In the genomic region with DNA sequence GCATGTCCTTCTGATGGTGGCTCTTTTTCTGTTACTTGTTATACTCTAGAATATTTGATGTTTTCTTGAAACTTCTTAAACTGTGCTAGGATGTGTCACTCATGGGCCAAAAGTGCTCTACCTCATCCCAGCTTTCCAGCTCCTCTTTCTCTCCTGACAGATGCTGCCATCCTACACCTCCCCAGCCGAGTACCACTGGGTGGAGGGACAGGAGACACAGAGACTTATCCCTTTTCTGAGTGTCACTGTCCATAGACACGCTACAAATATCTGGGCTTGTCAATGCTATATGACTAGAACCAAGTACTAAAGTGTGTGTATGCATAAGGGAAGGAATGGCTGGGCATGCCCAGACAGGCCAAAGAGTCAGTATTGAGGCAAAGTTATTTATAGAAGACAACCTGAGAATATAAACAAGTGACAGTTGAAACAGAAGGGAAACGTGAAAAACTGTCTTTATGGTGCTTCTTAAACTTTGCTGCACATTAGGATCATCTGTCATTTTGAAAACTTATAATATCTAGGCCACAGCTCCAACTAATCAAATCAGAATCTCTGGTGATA, we compare ENCODE assay signal across 15 cellular contexts.
DNase-seq lines count a peak whose midpoint lies in the region; ATAC-seq and TF ChIP-seq lines count a peak whose summit lies in the region.
"Had no signal": no experiment of that assay in that cellular context is flagged by ENCODE, and none has a peak within 500 bp of the region (broad histone marks: within the 10 kb centered on the region; RNA-seq: fewer than 3 reads in every experiment).

No MANE protein-coding gene starts in this region.

- H3K14ac ChIP-seq in mesenchymal stem cell (ENCODE audit: low read length in 2 of 2): no peak overlapping the region

- H3K23ac ChIP-seq in mesenchymal stem cell (ENCODE audit: low read length in 2 of 2): no peak overlapping the region

- H3K79me1 ChIP-seq in mesenchymal stem cell (replicated peaks; ENCODE audit: low read length, poor library complexity, severe bottlenecking): no peaks in the 10 kb centered on the region

- no peak overlapping the region for H3K27ac Mint-ChIP-seq in T-helper 17 cell
- H3K27ac Mint-ChIP-seq: CD4-positive, CD25-positive, alpha-beta regulatory T cell; natural killer cell treated with Interleukin-12 subunit alpha and Interleukin-12 subunit beta and Interleukin-15 and Interleukin-18, amount 100 ng/mL, for 72 hours had no signal

- H3K9ac ChIP-seq in mesenchymal stem cell (ENCODE audit: low read length): no peak overlapping the region

- peaks cover 25% of the 10 kb centered on the region for H3K27me3 Mint-ChIP-seq in T-helper 17 cell

- peaks cover 10% of the 10 kb centered on the region for H3K9me3 ChIP-seq in mesenchymal stem cell (ENCODE audit: control insufficient read depth, low read length)
- no peaks in the 10 kb centered on the region for H3K9me3 ChIP-seq in T-helper 17 cell (ENCODE audit: control insufficient read depth, low read length, poor library complexity, severe bottlenecking)

- no peak overlapping the region for H2BK5ac ChIP-seq in mesenchymal stem cell (ENCODE audit: low read depth, low read length, poor library complexity, severe bottlenecking)

- no peak overlapping the region for H4K91ac ChIP-seq in mesenchymal stem cell (ENCODE audit: low read length)

- H3K27me3 ChIP-seq in mesenchymal stem cell (ENCODE audit: control insufficient read depth in 1 of 2, insufficient read depth in 1 of 2, low read length in 2 of 2): no peaks in the 10 kb centered on the region

- DNase-seq in GM12864 (ENCODE audit: low read depth) (peak; percentile 22), NCI-H69 (lab: John Stamatoyannopoulos, UW) (peak; percentile 91), mesenchymal stem cell (peak; percentile 46), GM20000 (ENCODE audit: low spot score) (no peak), T-helper 17 cell (no peak), T-helper 1 cell (no peak)
- DNase-seq: activated CD4-positive, alpha-beta T cell treated with anti-CD3 and anti-CD28 coated beads for 4 hours; activated effector memory CD4-positive, alpha-beta T cell treated with Interleukin-2 at 50 U/mL for 16 hours; CD4-positive, CD25-positive, alpha-beta regulatory T cell; islet precursor cell; NCI-H2081 treated with DMSO at 0.1 percent for 48 hours had no signal

- H2AK5ac ChIP-seq in mesenchymal stem cell (ENCODE audit: low read length, severe bottlenecking): no peak overlapping the region

- H3K4me3 ChIP-seq in GM12864 (ENCODE audit: low read depth, low read length): no peak overlapping the region
- H3K4me3 ChIP-seq in mesenchymal stem cell (ENCODE audit: insufficient read depth in 1 of 2, low read depth in 1 of 2, low read length in 2 of 2): no peak overlapping the region

- H2BK15ac ChIP-seq in mesenchymal stem cell (ENCODE audit: low read depth, poor library complexity, severe bottlenecking): no peak overlapping the region

- ATAC-seq in GM21576 (IDR thresholded peaks at IDR 0.05; ENCODE audit: unreplicated experiment) (peak; percentile 62), GM18909 (IDR thresholded peaks at IDR 0.05; ENCODE audit: poor library complexity, unreplicated experiment) (no peak), T-helper 17 cell (no peak)
- ATAC-seq: natural killer cell treated with Interleukin-12 subunit alpha and Interleukin-12 subunit beta and Interleukin-15 and Interleukin-18, amount 100 ng/mL, for 72 hours had no signal

- H3K4me3 Mint-ChIP-seq in T-helper 17 cell: no peak overlapping the region
- H3K4me3 Mint-ChIP-seq: CD4-positive, CD25-positive, alpha-beta regulatory T cell; central memory CD8-positive, alpha-beta T cell; natural killer cell treated with Interleukin-12 subunit alpha and Interleukin-12 subunit beta and Interleukin-15 and Interleukin-18, amount 100 ng/mL, for 72 hours had no signal

- H4K8ac ChIP-seq in mesenchymal stem cell (ENCODE audit: low read length): peak overlapping the region; percentile 67

- no peaks in the 10 kb centered on the region for H3K4me1 Mint-ChIP-seq in T-helper 17 cell
- H3K4me1 Mint-ChIP-seq: CD4-positive, CD25-positive, alpha-beta regulatory T cell; central memory CD8-positive, alpha-beta T cell had no signal

- 67% methylated on average over 2 of the region's 3 CpGs for WGBS in mesenchymal stem cell

- H3K4me1 ChIP-seq in mesenchymal stem cell (ENCODE audit: control insufficient read depth, insufficient read depth, low read depth, low read length): peaks cover 3% of the 10 kb centered on the region

- H3K18ac ChIP-seq in mesenchymal stem cell (ENCODE audit: low read depth in 1 of 2, low read length in 2 of 2): peak overlapping the region; percentile 58 to 68

- H3K36me3 Mint-ChIP-seq in T-helper 17 cell (ENCODE audit: low read depth): no peaks in the 10 kb centered on the region
- H3K36me3 Mint-ChIP-seq: CD4-positive, CD25-positive, alpha-beta regulatory T cell; natural killer cell treated with Interleukin-12 subunit alpha and Interleukin-12 subunit beta and Interleukin-15 and Interleukin-18, amount 100 ng/mL, for 72 hours had no signal

- no peak overlapping the region for H3K4me2 ChIP-seq in mesenchymal stem cell (ENCODE audit: low read length, poor library complexity, severe bottlenecking)

- no peaks in the 10 kb centered on the region for H3K36me3 ChIP-seq in mesenchymal stem cell (ENCODE audit: control insufficient read depth in 1 of 2, insufficient read depth in 2 of 2, low read depth in 1 of 2, low read length in 2 of 2)

- no peak overlapping the region for H2AFZ ChIP-seq in mesenchymal stem cell (ENCODE audit: low read depth, low read length)

- peak overlapping the region in 1 of 2 experiments; percentile 60 for H3K4ac ChIP-seq in mesenchymal stem cell (ENCODE audit: low read depth in 1 of 2, low read length in 2 of 2)

- H2BK12ac ChIP-seq in mesenchymal stem cell (ENCODE audit: low read length in 2 of 2): peak overlapping the region; percentile 60 to 66

- no peak overlapping the region for H3K27ac ChIP-seq in mesenchymal stem cell (ENCODE audit: low read length, poor library complexity, severe bottlenecking)

- peak overlapping the region; percentile 50 for H2BK120ac ChIP-seq in mesenchymal stem cell (ENCODE audit: low read depth, low read length)

- TF ChIP-seq CTCF in GM12864 (IDR thresholded peaks at IDR 0.05; ENCODE audit: low read depth, low read length, missing control alignments) (no peak), GM20000 (IDR thresholded peaks at IDR 0.05; ENCODE audit: extremely low read depth, missing control alignments) (no peak)

Comparison
In these comparisons a context has a peak if more than half of its experiments do, and no peak if none do; other contexts are left out.
1. DNase-seq: peak in GM12864 (single experiment), NCI-H69 (single experiment) and mesenchymal stem cell (single experiment); none in GM20000 (single experiment), T-helper 17 cell (0 of 3) and T-helper 1 cell (0 of 5).